8 cellular contexts compared by ENCODE assay signal in the genomic region with DNA sequence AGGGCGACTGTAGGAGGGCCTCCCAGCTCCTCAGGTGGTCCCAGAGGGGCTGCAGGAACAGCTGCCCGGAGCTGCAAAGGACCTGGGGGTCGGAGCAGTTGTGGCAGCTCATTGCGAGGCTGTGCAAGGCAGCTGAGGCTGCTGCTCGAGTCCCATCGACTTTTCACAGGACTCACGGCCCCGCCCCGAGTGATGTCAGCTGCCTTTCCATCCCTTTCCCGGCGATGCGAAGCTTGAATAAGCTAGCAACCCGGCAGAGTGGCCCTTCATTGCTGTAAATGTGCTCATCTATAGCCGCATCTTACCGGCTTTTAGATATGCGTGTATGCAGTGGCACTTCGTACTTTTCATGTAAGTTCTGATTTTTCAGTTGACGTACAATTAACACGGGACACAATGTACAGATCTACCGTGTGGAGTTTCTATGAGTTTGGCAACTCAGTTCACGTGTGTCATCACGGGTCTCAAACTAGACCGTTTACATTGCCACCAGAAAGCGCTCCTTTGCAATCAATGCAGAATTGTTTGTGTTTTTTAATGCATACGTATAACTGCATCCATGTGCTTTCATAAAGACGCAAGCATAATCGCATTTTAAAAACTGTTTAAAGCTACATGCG. TPM values are rescaled to one million over a fixed set of nuclear protein-coding genes. Genes with fewer than 3 reads are reported as not detected.
DNase-seq lines count a peak whose midpoint lies in the region; ATAC-seq and TF ChIP-seq lines count a peak whose summit lies in the region.

A gene with protein sequence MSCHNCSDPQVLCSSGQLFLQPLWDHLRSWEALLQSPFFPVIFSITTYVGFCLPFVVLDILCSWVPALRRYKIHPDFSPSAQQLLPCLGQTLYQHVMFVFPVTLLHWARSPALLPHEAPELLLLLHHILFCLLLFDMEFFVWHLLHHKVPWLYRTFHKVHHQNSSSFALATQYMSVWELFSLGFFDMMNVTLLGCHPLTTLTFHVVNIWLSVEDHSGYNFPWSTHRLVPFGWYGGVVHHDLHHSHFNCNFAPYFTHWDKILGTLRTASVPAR (minus strand): TSS at position 137 of the 620 bp plus-strand sequence. CDS start 25 bp downstream, at position 112.

- intact Hi-C loops in ascending aorta (cut with DNase I) (no loop called here), left ventricle myocardium superior (cut with micrococcal nuclease) (no loop called here), uterus (cut with DNase I; ENCODE audit: low total_unique reads) (loop anchor here (10.0 kb wide), 1 partner anchor 372 kb away; no protein-coding TSS in a partner anchor)

- H3K4me1 ChIP-seq in RWPE2 (ENCODE audit: insufficient read depth, poor library complexity, severe bottlenecking), result peaks cover 3% of the 10 kb centered on the region
- peaks cover 4 to 14% of the 10 kb centered on the region in 2 donors for H3K4me1 ChIP-seq in ascending aorta
- H3K4me1 ChIP-seq in parathyroid adenoma, result peaks cover 7% of the 10 kb centered on the region
- no peaks in the 10 kb centered on the region for H3K4me1 ChIP-seq in uterus

- peak; percentile 36 for ATAC-seq in GM21529 (IDR thresholded peaks at IDR 0.05; ENCODE audit: unreplicated experiment)
- peak; percentile 77 for ATAC-seq in RWPE2 (ENCODE audit: low read depth)
- peak; percentile 93 for ATAC-seq in left ventricle myocardium superior
- ATAC-seq in HG02588 (IDR thresholded peaks at IDR 0.05; ENCODE audit: unreplicated experiment), result no peak

- H3K9me3 ChIP-seq in RWPE2 (ENCODE audit: severe bottlenecking) (no peaks in the 10 kb centered on the region), ascending aorta (no peaks in the 10 kb centered on the region), parathyroid adenoma (ENCODE audit: control insufficient read depth, low read length) (no peaks in the 10 kb centered on the region), uterus (no peaks in the 10 kb centered on the region)

- no peak for TF ChIP-seq CTCF in RWPE2 (IDR thresholded peaks at IDR 0.05; ENCODE audit: poor library complexity, severe bottlenecking)
- TF ChIP-seq CTCF in ascending aorta (IDR thresholded peaks at IDR 0.05), result no peak
- no peak for TF ChIP-seq CTCF in parathyroid adenoma (IDR thresholded peaks at IDR 0.05)
- TF ChIP-seq CTCF in uterus (IDR thresholded peaks at IDR 0.05), result no peak

- H3K79me2 ChIP-seq in parathyroid adenoma, result no peaks in the 10 kb centered on the region

- no peak within 1 kb of the TSS for H3K9ac ChIP-seq in parathyroid adenoma

- peak; percentile 58 to 59 for TF ChIP-seq POLR2A in uterus (IDR thresholded peaks at IDR 0.05)

- H3K27me3 ChIP-seq in RWPE2 (ENCODE audit: insufficient read depth, poor library complexity, severe bottlenecking), result peaks cover 44% of the 10 kb centered on the region
- H3K27me3 ChIP-seq in ascending aorta, result peaks cover 4% of the 10 kb centered on the region
- H3K27me3 ChIP-seq in parathyroid adenoma (ENCODE audit: control insufficient read depth, insufficient read depth, low read length), result no peaks in the 10 kb centered on the region
- H3K27me3 ChIP-seq in uterus, result no peaks in the 10 kb centered on the region

- H3K36me3 ChIP-seq in RWPE2 (ENCODE audit: low read depth) (no peaks in the 10 kb centered on the region), ascending aorta (no peaks in the 10 kb centered on the region), parathyroid adenoma (ENCODE audit: control insufficient read depth, insufficient read depth, low read length) (no peaks in the 10 kb centered on the region), uterus (no peaks in the 10 kb centered on the region)

- H3K4me3 ChIP-seq in RWPE2 (ENCODE audit: severe bottlenecking) (peak within 1 kb of the TSS; percentile 31), ascending aorta (peak within 1 kb of the TSS; percentile 61 to 70), parathyroid adenoma (ENCODE audit: low read depth, low read length) (peak within 1 kb of the TSS; percentile 38), uterus (peak within 1 kb of the TSS; percentile 23 to 41)

- H3K4me2 ChIP-seq in parathyroid adenoma (ENCODE audit: low read length), result peak within 1 kb of the TSS; percentile 51

- peak; percentile 71 for DNase-seq in AG08395 (ENCODE audit: low spot score)
- no peak for DNase-seq in RWPE2 (ENCODE audit: low spot score)
- DNase-seq in ascending aorta (ENCODE audit: low spot score in 2 of 2), result peak in 1 of 2 donors; percentile 89
- DNase-seq in left ventricle myocardium superior, result peak; percentile 80
- DNase-seq in uterus, result peak; percentile 76 to 80

- H2AFZ ChIP-seq in parathyroid adenoma, result peak within 1 kb of the TSS; percentile 82

- H3K27ac ChIP-seq in RWPE2 (ENCODE audit: poor library complexity, severe bottlenecking), result no peak within 1 kb of the TSS
- H3K27ac ChIP-seq in ascending aorta, result peak within 1 kb of the TSS; percentile 28 to 44
- H3K27ac ChIP-seq in parathyroid adenoma, result no peak within 1 kb of the TSS
- H3K27ac ChIP-seq in uterus, result peak within 1 kb of the TSS; percentile 49 to 60

RNA-seq across cellular contexts. Expression of the gene that starts here (rescaled TPM):
- 1.7 TPM for total RNA-seq in ascending aorta
- total RNA-seq in left ventricle myocardium superior, result 0.25 TPM
- under 1 TPM in 2 of 4 donors, not detected in 2; 0.24 to 0.48 TPM for total RNA-seq in uterus

Comparison
In these comparisons a context has a peak if more than half of its experiments do, and no peak if none do; other contexts are left out.
1. Peak in DNase-seq and ATAC-seq in left ventricle myocardium superior; RNA of the gene not detected or under 1 TPM.
2. Peak in DNase-seq, H3K4me3 ChIP-seq and H3K27ac ChIP-seq in uterus; RNA of the gene not detected or under 1 TPM.
3. H3K27ac ChIP-seq: peak in ascending aorta (2 of 2); none in RWPE2 (single experiment) and parathyroid adenoma (single experiment).
4. Peak in every context shown above with its lines, with median percentiles within 50 percentile points of each other: H3K4me3 ChIP-seq.